Comparison of ENCODE assay signal across 21 cellular contexts in the genomic region with DNA sequence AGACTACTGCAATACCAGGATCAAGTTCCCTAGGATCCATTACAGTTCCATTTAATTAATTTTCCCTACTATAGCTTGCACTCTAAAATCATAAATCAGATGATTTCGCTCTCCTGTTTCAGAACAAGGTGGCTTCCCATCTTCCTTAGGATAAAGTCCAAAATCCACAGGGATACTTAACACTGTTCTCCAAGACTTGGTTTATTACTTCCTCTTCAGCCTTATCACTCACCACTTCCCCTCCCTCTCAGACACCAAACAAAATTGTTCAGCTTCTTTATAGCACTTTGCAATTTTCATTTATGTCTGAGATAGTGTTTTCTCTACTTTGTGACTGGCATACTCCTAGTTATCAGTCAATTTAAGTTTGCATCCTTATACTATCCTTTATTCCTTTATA.
"Had no signal": no experiment of that assay in that cellular context is flagged by ENCODE, and none has a peak within 500 bp of the region (broad histone marks: within the 10 kb centered on the region; RNA-seq: fewer than 3 reads in every experiment).

No MANE protein-coding gene starts in this region.

- ATAC-seq: naive thymus-derived CD4-positive, alpha-beta T cell; natural killer cell treated with Interleukin-12 subunit alpha and Interleukin-12 subunit beta and Interleukin-15 and Interleukin-18, amount 100 ng/mL, for 72 hours; right lobe of liver; stimulated activated naive B cell treated with anti-CD40 and anti-IgM and Interleukin-4, amounts not matched to agents 10 μg/mL and 1 μg/mL and 100 μg/mL, for 72 hours; stimulated activated naive CD8-positive, alpha-beta T cell treated with anti-CD3 and anti-CD28 coated beads, Interleukin-15, Interleukin-2, amounts not matched to agents 100 U/mL and 50 U/mL, for 24 hours had no signal

- H3K36me3 ChIP-seq: left ventricle myocardium inferior, ovary, right atrium auricular region, right lobe of liver, stomach, thyroid gland, transverse colon, upper lobe of left lung, vagina had no signal

- H3K9me3 ChIP-seq: ovary, right atrium auricular region, right lobe of liver, testis, thyroid gland, transverse colon, upper lobe of left lung, vagina had no signal

- H3K27ac ChIP-seq: left ventricle myocardium inferior, ovary, right atrium auricular region, right lobe of liver, stomach, testis, thyroid gland, transverse colon, upper lobe of left lung, vagina had no signal

- H3K4me1 ChIP-seq: left ventricle myocardium inferior, right atrium auricular region, right lobe of liver, stomach, testis, thyroid gland, upper lobe of left lung, vagina had no signal

- H3K27me3 ChIP-seq: right atrium auricular region, right lobe of liver, stomach, testis, thyroid gland, transverse colon, upper lobe of left lung, vagina had no signal

- H3K4me3 ChIP-seq: left ventricle myocardium inferior, lung, ovary, right atrium auricular region, right lobe of liver, stomach, testis, thyroid gland, transverse colon, upper lobe of left lung, vagina had no signal

- DNase-seq: islet precursor cell; left ventricle myocardium inferior; mesendoderm; naive thymus-derived CD4-positive, alpha-beta T cell; ovary; right lobe of liver; stimulated activated CD4-positive, alpha-beta T cell treated with anti-CD3 and anti-CD28 coated beads, Interleukin-12 subunit alpha, Interleukin-12 subunit beta, amount 100 ng/mL, for 4 hours; stimulated activated CD4-positive, alpha-beta T cell treated with anti-CD3 and anti-CD28 coated beads, Interleukin-15, amount 100 ng/mL, for 24 hours; stimulated activated CD4-positive, alpha-beta T cell treated with anti-CD3 and anti-CD28 coated beads, Interleukin-2, amount 100 ng/mL, for 24 hours; stimulated activated CD4-positive, alpha-beta T cell treated with anti-CD3 and anti-CD28 coated beads, Interleukin-4, amount 100 ng/mL, for 1 hour; stimulated activated naive B cell treated with anti-CD40 and anti-IgM and Interleukin-4, amounts not matched to agents 10 μg/mL and 1 μg/mL and 100 μg/mL, for 72 hours; stimulated activated naive CD8-positive, alpha-beta T cell treated with anti-CD3 and anti-CD28 coated beads, Interleukin-15, Interleukin-2, amounts not matched to agents 100 U/mL and 50 U/mL, for 24 hours; stomach; testis; thyroid gland; transverse colon; upper lobe of left lung had no signal
